ENCODE assay signal across 11 cellular contexts in genomic region chr1:43932786-43933385, GRCh38. TPM values are rescaled to one million over a fixed set of nuclear protein-coding genes. Genes with fewer than 3 reads are reported as not detected.
DNase-seq lines count a peak whose midpoint lies in the region; ATAC-seq and TF ChIP-seq lines count a peak whose summit lies in the region.
"Had no signal": no experiment of that assay in that cellular context is flagged by ENCODE, and none has a peak within 500 bp of the region (broad histone marks: within the 10 kb centered on the region; RNA-seq: fewer than 3 reads in every experiment).

No MANE protein-coding gene starts in this region.

- H3K36me3 Mint-ChIP-seq in CD14-positive monocyte = peaks cover 7 to 9% of the 10 kb centered on the region in 2 donors
- peaks cover 8% of the 10 kb centered on the region for H3K36me3 Mint-ChIP-seq in nephron progenitor cell (ENCODE audit: low read depth)

- peak overlapping the region in 1 of 2 donors; percentile 33 for H3K27ac ChIP-seq in coronary artery
- H3K27ac ChIP-seq: testis had no signal

- peak overlapping the region; percentile 63 for H3K4me3 ChIP-seq in coronary artery

- no peak for DNase-seq in CD14-positive monocyte (ENCODE audit: low spot score)
- DNase-seq in NCI-H1105 (lab: John Stamatoyannopoulos, UW) = peak; percentile 31
- DNase-seq in coronary artery (ENCODE audit: low spot score) = no peak
- peak; percentile 16 for DNase-seq in nephron progenitor cell
- no peak for DNase-seq in NCI-H1694 (lab: John Stamatoyannopoulos, UW)
- DNase-seq in OCI-M1 (lab: John Stamatoyannopoulos, UW) = no peak
- DNase-seq in occipital lobe (lab: John Stamatoyannopoulos, UW) = no peak
- DNase-seq: left ventricle myocardium superior, testis had no signal

- TF ChIP-seq CTCF in CD14-positive monocyte (IDR thresholded peaks at IDR 0.05) (no peak), coronary artery (IDR thresholded peaks at IDR 0.05) (no peak), nephron progenitor cell (IDR thresholded peaks at IDR 0.05) (no peak)

- H3K9me3 Mint-ChIP-seq in CD14-positive monocyte (peaks cover 0 to 6% (median 3%) of the 10 kb centered on the region in 7 donors), nephron progenitor cell (no peaks in the 10 kb centered on the region)
- H3K9me3 Mint-ChIP-seq: T-helper 1 cell treated with Interleukin-12 subunit alpha and Interleukin-12 subunit beta and Interleukin-4 antibody, amounts not matched to agents 30 μg/mL and 1 μg/mL, for 36 hours had no signal

- H3K4me1 Mint-ChIP-seq in CD14-positive monocyte (peaks cover 42% of the 10 kb centered on the region), nephron progenitor cell (peaks cover 16% of the 10 kb centered on the region)

- H3K27me3 Mint-ChIP-seq in CD14-positive monocyte (ENCODE audit: low read depth in 3 of 3) (peaks cover 5 to 25% (median 11%) of the 10 kb centered on the region in 3 donors), nephron progenitor cell (ENCODE audit: low read depth, poor library complexity) (peaks cover 50% of the 10 kb centered on the region)

- intact Hi-C loops in CD14-positive monocyte (cut with micrococcal nuclease) = loop anchor here in 1 of 2 donors (10.0 kb wide), 1 partner anchor 398 kb away; the partner anchor contains the start of gene PTPRF

- H3K27ac Mint-ChIP-seq in CD14-positive monocyte = peak overlapping the region in 2 of 7 donors; percentile 2 to 63
- H3K27ac Mint-ChIP-seq in nephron progenitor cell = no peak overlapping the region
- H3K27ac Mint-ChIP-seq: T-helper 1 cell treated with Interleukin-12 subunit alpha and Interleukin-12 subunit beta and Interleukin-4 antibody, amounts not matched to agents 30 μg/mL and 1 μg/mL, for 36 hours had no signal

- peak overlapping the region; percentile 64 to 84 for H3K4me3 Mint-ChIP-seq in CD14-positive monocyte
- peak overlapping the region; percentile 84 for H3K4me3 Mint-ChIP-seq in nephron progenitor cell
- H3K4me3 Mint-ChIP-seq: T-helper 1 cell treated with Interleukin-12 subunit alpha and Interleukin-12 subunit beta and Interleukin-4 antibody, amounts not matched to agents 30 μg/mL and 1 μg/mL, for 36 hours had no signal

- no peak for ATAC-seq in HG02970 (IDR thresholded peaks at IDR 0.05; ENCODE audit: low FRiP score, unreplicated experiment)

RNA-seq across cellular contexts. Expression of gene ARTN, which starts 0.7 kb away (rescaled TPM):
- polyA plus RNA-seq in CD14-positive monocyte = not detected
- total RNA-seq in occipital lobe = 0.62 TPM
- total RNA-seq: left ventricle myocardium superior had no signal

RNA-seq across cellular contexts. Expression of gene IPO13, which starts 13.9 kb away (rescaled TPM):
- 10 to 100 TPM; 10.1 to 10.6 TPM for polyA plus RNA-seq in CD14-positive monocyte
- total RNA-seq in occipital lobe = 13.7 TPM

RNA-seq across cellular contexts. Expression of gene DPH2, which starts 36.9 kb away (rescaled TPM):
- polyA plus RNA-seq in CD14-positive monocyte = 10 to 100 TPM; 13.0 to 14.1 TPM
- 15.9 TPM for total RNA-seq in occipital lobe

RNA-seq across cellular contexts. Expression of gene ATP6V0B, which starts 41.9 kb away (rescaled TPM):
- 1,000 to 10,000 TPM in 1 of 2 donors, 100 to 1,000 TPM in 1; 954 to 1,219 TPM for polyA plus RNA-seq in CD14-positive monocyte
- 183 TPM for total RNA-seq in occipital lobe

RNA-seq across cellular contexts. Expression of gene B4GALT2, which starts 46.1 kb away (rescaled TPM):
- under 1 TPM in 1 of 2 donors, not detected in 1; 0.30 TPM for polyA plus RNA-seq in CD14-positive monocyte
- total RNA-seq in occipital lobe = 93.9 TPM

Comparison
In these comparisons a context has a peak if more than half of its experiments do, and no peak if none do; other contexts are left out.
1. DNase-seq: peak in NCI-H1105 (single experiment) and nephron progenitor cell (single experiment); none in CD14-positive monocyte (single experiment), coronary artery (single experiment), NCI-H1694 (single experiment), OCI-M1 (single experiment) and occipital lobe (single experiment).